ENCODE assay signal across 10 cellular contexts in the genomic region with DNA sequence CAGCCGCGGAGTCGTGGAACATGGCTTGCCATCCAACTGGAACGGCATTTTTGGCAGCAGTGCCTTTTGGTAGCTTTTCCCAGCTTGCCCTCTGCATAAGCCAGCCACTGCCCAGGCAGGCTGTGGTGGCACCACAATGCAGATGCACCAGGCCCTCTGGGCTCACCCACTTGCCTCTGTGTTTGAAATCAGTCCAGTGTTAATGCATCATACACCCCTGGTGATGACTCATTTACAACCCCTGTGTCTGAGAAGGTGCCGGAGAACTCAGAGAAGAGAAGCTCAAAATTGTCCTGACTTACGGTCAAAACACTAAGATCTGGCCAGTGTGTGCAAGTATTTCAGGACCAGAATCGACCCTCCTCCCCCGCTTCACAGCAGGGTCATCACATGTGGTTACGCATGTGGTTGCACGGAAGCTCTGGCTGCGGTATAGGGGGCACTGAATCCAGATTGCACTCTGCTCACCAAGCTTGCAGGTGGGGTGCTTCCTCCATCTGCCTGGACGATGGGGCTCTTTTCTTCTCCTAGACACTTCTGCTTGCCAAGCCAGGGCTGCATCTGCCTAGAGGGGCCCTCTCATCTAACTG.
DNase-seq lines count a peak whose midpoint lies in the region; ATAC-seq, FAIRE-seq and TF ChIP-seq lines count a peak whose summit lies in the region.
"Had no signal": no experiment of that assay in that cellular context is flagged by ENCODE, and none has a peak within 500 bp of the region (broad histone marks: within the 10 kb centered on the region; RNA-seq: fewer than 3 reads in every experiment).

No MANE protein-coding gene starts in this region.

- H3K23me2 ChIP-seq in H1 (ENCODE audit: low read depth, low read length): peaks cover 4% of the 10 kb centered on the region; the same call in 1 of the 2 replicates

- no peak overlapping the region for H4K91ac ChIP-seq in H1 (replicated peaks; ENCODE audit: insufficient read length, low read length)

- peak; percentile 24; the same call in 2 of the 3 replicates for ATAC-seq in SK-N-SH treated with all-trans-retinoic acid at 6 μM for 48 hours
- peak; percentile 66 for ATAC-seq in HG03442 (IDR thresholded peaks at IDR 0.05; ENCODE audit: unreplicated experiment)
- ATAC-seq in stimulated activated naive CD8-positive, alpha-beta T cell treated with anti-CD3 and anti-CD28 coated beads, Interleukin-15, Interleukin-2, amounts not matched to agents 100 U/mL and 50 U/mL, for 24 hours: peak; percentile 50

- no peak overlapping the region for H3K4me3 ChIP-seq in SK-N-SH (ENCODE audit: low read depth in 2 of 2, low read length in 1 of 2)
- H3K4me3 ChIP-seq in H1 (ENCODE audit: extremely low read depth in 1 of 4, insufficient read depth in 2 of 4, low read depth in 3 of 4, low read length in 4 of 4): no peak overlapping the region

- peaks cover 0 to 5% (median 2%) of the 10 kb centered on the region in 3 donors for H3K27me3 Mint-ChIP-seq in immature natural killer cell (ENCODE audit: low read depth in 3 of 3)

- no peak overlapping the region for H4K8ac ChIP-seq in H1 (ENCODE audit: extremely low read depth, insufficient read depth, low read length)

- no peak overlapping the region for H3K4ac ChIP-seq in H1 (replicated peaks; ENCODE audit: insufficient read length, low read depth, low read length)

- H3K9ac ChIP-seq in SK-N-SH (no peak overlapping the region), H1 (replicated peaks in 1 of 4; ENCODE audit: extremely low read depth in 1 of 4, low read depth in 3 of 4, low read length in 3 of 4) (no peak overlapping the region)
- H3K9ac ChIP-seq: KMS-11 had no signal

- H2BK12ac ChIP-seq in H1 (ENCODE audit: low read depth, low read length): no peak overlapping the region

- H3K27me3 ChIP-seq in SK-N-SH (ENCODE audit: insufficient read depth) (no peaks in the 10 kb centered on the region), H1 (replicated peaks in 1 of 4; ENCODE audit: control insufficient read depth in 3 of 4, extremely low read depth in 1 of 4, insufficient read depth in 3 of 4, low read length in 3 of 4) (no peaks in the 10 kb centered on the region)

- H3K36me3 ChIP-seq in SK-N-SH (replicated peaks in 1 of 2; ENCODE audit: control insufficient read depth in 1 of 2, insufficient read depth in 2 of 2, low read length in 1 of 2) (no peaks in the 10 kb centered on the region), H1 (ENCODE audit: control insufficient read depth in 2 of 4, insufficient read depth in 4 of 4, low read length in 3 of 4) (no peaks in the 10 kb centered on the region)

- peaks cover 0 to 2% (median 0%) of the 10 kb centered on the region in 6 donors for H3K9me3 Mint-ChIP-seq in immature natural killer cell

- H2AFZ ChIP-seq in SK-N-SH (ENCODE audit: low read depth) (no peak overlapping the region), H1 (ENCODE audit: low read length) (no peak overlapping the region)

- H4K5ac ChIP-seq in H1 (ENCODE audit: insufficient read length, low read depth, low read length): no peak overlapping the region

- FAIRE-seq in H1 (lab: Jason Lieb, UNC): no peak

- TF ChIP-seq RAD21 in SK-N-SH (IDR thresholded peaks at IDR 0.05; ENCODE audit: low read length) (no peak), H1 (IDR thresholded peaks at IDR 0.05 in 1 of 2, conservative IDR thresholded peaks at IDR 0.05 in 1 of 2; ENCODE audit: low read depth in 2 of 2, low read length in 2 of 2) (no peak)

- H3K4me1 Mint-ChIP-seq in immature natural killer cell: peaks cover 2 to 5% of the 10 kb centered on the region in 2 donors

- TF ChIP-seq EP300 in SK-N-SH (IDR thresholded peaks at IDR 0.05; ENCODE audit: borderline replicate concordance in 1 of 2, low read depth in 1 of 2, low read length in 1 of 2) (no peak), H1 (IDR thresholded peaks at IDR 0.05; ENCODE audit: borderline replicate concordance in 1 of 2, low read depth in 2 of 2, low read length in 2 of 2) (no peak)

- H4K20me1 ChIP-seq in SK-N-SH (ENCODE audit: insufficient read depth): no peaks in the 10 kb centered on the region
- no peaks in the 10 kb centered on the region for H4K20me1 ChIP-seq in H1 (replicated peaks in 1 of 2; ENCODE audit: control insufficient read depth in 1 of 2, insufficient read depth in 2 of 2, low read length in 2 of 2)

- H3F3A ChIP-seq in SK-N-SH (replicated peaks; ENCODE audit: insufficient read depth): no peaks in the 10 kb centered on the region

- H3K14ac ChIP-seq in H1 (ENCODE audit: insufficient read length): no peak overlapping the region

- no peak overlapping the region for H3K23ac ChIP-seq in H1 (ENCODE audit: insufficient read length)

- H3K4me1 ChIP-seq in SK-N-SH (ENCODE audit: control insufficient read depth in 1 of 2, insufficient read depth in 2 of 2, low read depth in 1 of 2, low read length in 1 of 2) (peaks cover 0 to 9% of the 10 kb centered on the region in 2 experiments; a peak in 1 of 4 replicates), H1 (replicated peaks in 1 of 4; ENCODE audit: control insufficient read depth in 3 of 4, insufficient read depth in 4 of 4, low read length in 3 of 4) (no peaks in the 10 kb centered on the region)

- TF ChIP-seq POLR2A in H1 (IDR thresholded peaks at IDR 0.05; ENCODE audit: control extremely low read depth in 1 of 2, low read depth in 2 of 2, low read length in 2 of 2): no peak

- no peaks in the 10 kb centered on the region for H3K9me2 ChIP-seq in SK-N-SH

- no peak overlapping the region for H2BK15ac ChIP-seq in H1 (ENCODE audit: low read length)

- no peak overlapping the region for H3K4me3 Mint-ChIP-seq in immature natural killer cell

- POLR2A ChIA-PET in SK-N-SH (lab: Yijun Ruan, JAX) (no interaction called here), H1 (lab: Charles Lee; ENCODE audit: partially characterized antibody) (no interaction called here)

- H3K4me2 ChIP-seq in SK-N-SH (no peak overlapping the region), H1 (ENCODE audit: insufficient read depth in 1 of 2, low read depth in 2 of 2, low read length in 2 of 2) (no peak overlapping the region)
- H3K4me2 ChIP-seq: KMS-11 had no signal

- no peak overlapping the region for H3K18ac ChIP-seq in H1 (ENCODE audit: extremely low read depth, low read length)

- H2AK5ac ChIP-seq in H1 (ENCODE audit: low read depth, low read length): no peak overlapping the region

- no peak overlapping the region for H3K56ac ChIP-seq in H1 (replicated peaks; ENCODE audit: insufficient read length, low read depth, low read length)

- CTCF ChIA-PET in SK-N-SH (lab: Yijun Ruan, JAX): interaction anchor here (1.0 kb wide), 1 partner anchor 46 kb away, joined by 3 read pairs; no protein-coding TSS in a partner anchor
- CTCF ChIA-PET in H1 (lab: Charles Lee; ENCODE audit: partially characterized antibody): interaction anchor here (0.6 to 1.4 kb wide), 3 partner anchors 9 to 172 kb away, joined by 4 read pairs; no protein-coding TSS in a partner anchor

- H3K36me3 Mint-ChIP-seq in immature natural killer cell: no peaks in the 10 kb centered on the region

- 91% methylated on average over 10 of the region's 12 CpGs for WGBS in SK-N-SH (ENCODE audit: low lambda C conversion rate)
- WGBS in H1 (ENCODE audit: extremely low coverage in 1 of 2, insufficient coverage in 1 of 2, insufficient read length in 1 of 2, insufficient replicate concordance in 2 of 2, low coverage in 1 of 2, low lambda C conversion rate in 2 of 2, missing lambda C conversion rate in 1 of 2), 2 experiments: 77% methylated on average over 12 of the region's 12 CpGs; no CpG with 5 or more reads in 1 of the 2 experiments

- peak overlapping the region; percentile 1; the same call in 1 of the 2 replicates for H2BK5ac ChIP-seq in H1 (ENCODE audit: low read depth, low read length)

- no peak overlapping the region for H2BK20ac ChIP-seq in H1 (ENCODE audit: low read length)

- H2BK120ac ChIP-seq in H1 (replicated peaks; ENCODE audit: low read depth, low read length): no peak overlapping the region

- DNase-seq in SK-N-SH (no peak), H1 (ENCODE audit: low read depth in 1 of 2, low spot score in 2 of 2) (no peak), immature natural killer cell (no peak), cerebellum (ENCODE audit: low spot score) (no peak)
- peak; percentile 7 for DNase-seq in stimulated activated naive CD8-positive, alpha-beta T cell treated with anti-CD3 and anti-CD28 coated beads, Interleukin-15, Interleukin-2, amounts not matched to agents 100 U/mL and 50 U/mL, for 24 hours
- no peak for DNase-seq in stimulated activated CD8-positive, alpha-beta memory T cell treated with anti-CD3 and anti-CD28 coated beads, Interleukin-4, amount 100 ng/mL, for 48 hours
- DNase-seq: activated naive CD4-positive, alpha-beta T cell had no signal

- H3K79me1 ChIP-seq in H1 (ENCODE audit: low read depth, low read length): no peaks in the 10 kb centered on the region

- no peak overlapping the region for H3K27ac Mint-ChIP-seq in immature natural killer cell

- H3K27ac ChIP-seq in SK-N-SH (ENCODE audit: low read depth in 2 of 2, low read length in 1 of 2): no peak overlapping the region
- H3K27ac ChIP-seq in H1 (ENCODE audit: low read depth, low read length): no peak overlapping the region
- H3K27ac ChIP-seq: KMS-11 had no signal

- H3K9me3 ChIP-seq in SK-N-SH: no peaks in the 10 kb centered on the region
- no peaks in the 10 kb centered on the region for H3K9me3 ChIP-seq in H1 (ENCODE audit: insufficient read depth in 2 of 2, low read depth in 1 of 2, low read length in 1 of 2)

- no peaks in the 10 kb centered on the region for H3K79me2 ChIP-seq in SK-N-SH (ENCODE audit: insufficient read depth)
- H3K79me2 ChIP-seq in H1 (ENCODE audit: control insufficient read depth in 1 of 2, insufficient read depth in 2 of 2, low read length in 2 of 2): no peaks in the 10 kb centered on the region

- TF ChIP-seq CTCF in SK-N-SH (IDR thresholded peaks at IDR 0.05): no peak
- no peak for TF ChIP-seq CTCF in H1 (IDR thresholded peaks at IDR 0.05; ENCODE audit: control extremely low read depth in 1 of 3, insufficient read depth in 1 of 3, low read depth in 1 of 3, low read length in 3 of 3)

TF ChIP-seq in SK-N-SH, 30 proteins besides CTCF, POLR2A, EP300 and RAD21 (continues in another document):
- TF ChIP-seq JUND (IDR thresholded peaks at IDR 0.05): no peak
- TF ChIP-seq SIN3A (IDR thresholded peaks at IDR 0.05; ENCODE audit: borderline replicate concordance, low read depth, low read length): no peak
- TF ChIP-seq EZH2phosphoT487 (IDR thresholded peaks at IDR 0.05; ENCODE audit: borderline replicate concordance, low read depth): no peak
- TF ChIP-seq NRF1 (IDR thresholded peaks at IDR 0.05; ENCODE audit: low read depth, low read length): no peak
- no peak for TF ChIP-seq GATA2 (CRISPR knock-in tag; IDR thresholded peaks at IDR 0.05)
- no peak for TF ChIP-seq ELF1 (IDR thresholded peaks at IDR 0.05)

TF ChIP-seq in H1, 55 proteins besides CTCF, POLR2A, EP300 and RAD21 (continues in another document):
- TF ChIP-seq SIX5 (IDR thresholded peaks at IDR 0.05; ENCODE audit: low read depth, low read length) (no peak), NRF1 (IDR thresholded peaks at IDR 0.05; ENCODE audit: low read depth, low read length) (no peak), SIRT6 (IDR thresholded peaks at IDR 0.05; ENCODE audit: low read length) (no peak), ASH2L (IDR thresholded peaks at IDR 0.05; ENCODE audit: low read length) (no peak)
